In the genomic region with DNA sequence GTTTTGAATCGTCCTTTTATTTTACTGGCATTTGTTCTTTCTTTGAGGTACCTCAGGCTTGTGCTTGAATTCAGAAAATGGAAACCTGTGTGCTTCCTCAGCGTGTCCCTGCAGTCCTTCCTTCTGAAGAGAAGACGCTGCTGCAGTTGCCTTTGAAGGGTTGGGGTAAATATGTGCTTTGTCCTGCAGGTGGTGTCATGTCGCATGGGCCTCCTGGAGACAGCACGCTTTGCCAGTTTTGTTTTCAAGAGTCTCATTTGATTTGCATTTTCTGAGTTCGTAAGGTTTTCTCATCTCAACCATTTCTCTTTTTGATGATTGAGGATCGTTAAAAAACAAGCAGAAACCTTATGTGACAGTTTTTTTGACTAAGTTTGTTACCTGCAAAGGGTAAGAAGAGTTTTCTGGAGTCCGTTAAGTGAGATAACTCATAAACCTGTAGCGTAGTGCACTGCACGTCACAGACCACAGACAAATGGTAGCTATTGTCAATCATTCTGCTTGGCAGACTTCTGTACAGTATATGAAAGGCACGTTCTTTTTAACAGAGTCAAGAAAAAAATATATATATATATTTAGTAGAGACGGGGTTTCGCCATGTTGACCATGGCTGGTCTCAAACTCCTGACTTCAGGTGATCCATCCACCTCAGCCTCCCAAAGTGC, we compare ENCODE assay signal across 8 cellular contexts. TPM values are rescaled to one million over a fixed set of nuclear protein-coding genes. Genes with fewer than 3 reads are reported as not detected.
DNase-seq lines count a peak whose midpoint lies in the region; ATAC-seq, FAIRE-seq and TF ChIP-seq lines count a peak whose summit lies in the region.

No MANE protein-coding gene starts in this region.

- H3K4me1 ChIP-seq in A673 (ENCODE audit: insufficient read depth, low read length, poor library complexity, severe bottlenecking) (no peaks in the 10 kb centered on the region), endothelial cell of umbilical vein (ENCODE audit: control insufficient read depth, extremely low read depth, insufficient read depth, low read length) (no peaks in the 10 kb centered on the region)

- no peaks in the 10 kb centered on the region for H4K20me1 ChIP-seq in endothelial cell of umbilical vein (replicated peaks; ENCODE audit: control insufficient read depth, extremely low read depth, insufficient read depth, low read length)

- H3K79me2 ChIP-seq in endothelial cell of umbilical vein (ENCODE audit: control insufficient read depth, insufficient read depth, low read length) = no peaks in the 10 kb centered on the region

- no peaks in the 10 kb centered on the region for H3K27me3 ChIP-seq in A673 (replicated peaks; ENCODE audit: insufficient read depth, low read depth, low read length, poor library complexity)
- no peaks in the 10 kb centered on the region for H3K27me3 ChIP-seq in endothelial cell of umbilical vein (ENCODE audit: control insufficient read depth in 2 of 2, insufficient read depth in 2 of 2, low read length in 2 of 2)

- CTCF ChIA-PET in A673 (lab: Charles Lee) = no interaction called here
- CTCF ChIA-PET in endothelial cell of umbilical vein (lab: Charles Lee) = interaction anchor here (2.2 kb wide), 1 partner anchor 404 kb away, joined by 20 read pairs; no protein-coding TSS in a partner anchor

- no peak overlapping the region for H3K4me2 ChIP-seq in endothelial cell of umbilical vein (ENCODE audit: insufficient read depth, low read length)

- H3K9me3 ChIP-seq in A673 (ENCODE audit: low read depth, low read length, poor library complexity, severe bottlenecking) = no peaks in the 10 kb centered on the region
- H3K9me3 ChIP-seq in endothelial cell of umbilical vein (replicated peaks; ENCODE audit: control insufficient read depth, insufficient read depth, low read length) = no peaks in the 10 kb centered on the region

- peak; percentile 53 for TF ChIP-seq CTCF in A673 (conservative IDR thresholded peaks at IDR 0.05; ENCODE audit: low read depth, low read length)
- peak in 1 of 2 donors; percentile 16 for TF ChIP-seq CTCF in endothelial cell of umbilical vein (IDR thresholded peaks at IDR 0.05; ENCODE audit: extremely low read depth in 1 of 2, insufficient read depth in 1 of 2, low read depth in 1 of 2, low read length in 2 of 2)

- intact Hi-C loops in A673 (cut with micrococcal nuclease; ENCODE audit: unreplicated experiment) (no loop called here), endothelial cell of umbilical vein (cut with micrococcal nuclease) (no loop called here)

- H3K36me3 ChIP-seq in A673 (ENCODE audit: insufficient read depth, low read length, poor library complexity, severe bottlenecking) (peaks cover 11% of the 10 kb centered on the region), endothelial cell of umbilical vein (ENCODE audit: control insufficient read depth in 2 of 2, extremely low read depth in 1 of 2, insufficient read depth in 2 of 2, low read length in 2 of 2) (peaks cover 0 to 3% of the 10 kb centered on the region in 2 experiments)

- peak; percentile 35 for FAIRE-seq in endothelial cell of umbilical vein (lab: Jason Lieb, UNC)

- no peak overlapping the region for H3K4me3 ChIP-seq in A673 (ENCODE audit: low read depth, low read length, poor library complexity, severe bottlenecking)
- no peak overlapping the region for H3K4me3 ChIP-seq in endothelial cell of umbilical vein (replicated peaks in 1 of 3; ENCODE audit: insufficient read depth in 1 of 3, low read depth in 1 of 3, low read length in 3 of 3)

- DNase-seq in A673 (ENCODE audit: low spot score) (peak; percentile 57), NAMALWA (ENCODE audit: low spot score) (peak; percentile 91), endothelial cell of umbilical vein (ENCODE audit: low read depth, low spot score) (no peak), GOT3 (lab: John Stamatoyannopoulos, UW) (no peak), NCI-H526 treated with DMSO at 0.1 percent for 48 hours (lab: John Stamatoyannopoulos, UW) (no peak)

- H3K9ac ChIP-seq in endothelial cell of umbilical vein (replicated peaks; ENCODE audit: extremely low read depth, insufficient read depth, low read length) = no peak overlapping the region

- H3K9me1 ChIP-seq in endothelial cell of umbilical vein (replicated peaks; ENCODE audit: control insufficient read depth, extremely low read depth, insufficient read depth, low read length) = no peaks in the 10 kb centered on the region

- H3K27ac ChIP-seq in A673 (ENCODE audit: low read depth, low read length, poor library complexity, severe bottlenecking) = no peak overlapping the region
- no peak overlapping the region for H3K27ac ChIP-seq in endothelial cell of umbilical vein (ENCODE audit: insufficient read depth, low read depth, low read length)

- POLR2A ChIA-PET in A673 (lab: Charles Lee; ENCODE audit: low non-redundant PET) = no interaction called here
- POLR2A ChIA-PET in endothelial cell of umbilical vein (lab: Charles Lee) = no interaction called here

- dilution Hi-C loops in endothelial cell of umbilical vein (cut with MboI; ENCODE audit: extremely low pct_ligation_motif_present, low sequenced_read_pairs) = no loop called here

- ATAC-seq in GM18498 (IDR thresholded peaks at IDR 0.05; ENCODE audit: unreplicated experiment) (peak; percentile 85), GM18502 (IDR thresholded peaks at IDR 0.05; ENCODE audit: poor library complexity, unreplicated experiment) (no peak), HG02970 (IDR thresholded peaks at IDR 0.05; ENCODE audit: low FRiP score, unreplicated experiment) (no peak)

- TF ChIP-seq POLR2A in endothelial cell of umbilical vein (IDR thresholded peaks at IDR 0.05; ENCODE audit: low read depth, low read length) = no peak

- no peak overlapping the region for H2AFZ ChIP-seq in endothelial cell of umbilical vein (ENCODE audit: low read depth, low read length)

- BruUV-seq in A673 (replicated peaks; lab: Mats Ljungman, UMichigan) (no TSS peak), endothelial cell of umbilical vein (replicated peaks; lab: Mats Ljungman, UMichigan) (no TSS peak)

TF ChIP-seq in endothelial cell of umbilical vein, 7 proteins besides CTCF, POLR2A, EP300 and RAD21:
- no peak for TF ChIP-seq POLR2AphosphoS5 (IDR thresholded peaks at IDR 0.05; ENCODE audit: insufficient read depth, low read depth, low read length)
- TF ChIP-seq, protein P1, sequence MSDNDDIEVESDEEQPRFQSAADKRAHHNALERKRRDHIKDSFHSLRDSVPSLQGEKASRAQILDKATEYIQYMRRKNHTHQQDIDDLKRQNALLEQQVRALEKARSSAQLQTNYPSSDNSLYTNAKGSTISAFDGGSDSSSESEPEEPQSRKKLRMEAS (IDR thresholded peaks at IDR 0.05; ENCODE audit: insufficient read depth, insufficient read length) = no peak
- TF ChIP-seq GATA2 (IDR thresholded peaks at IDR 0.05; ENCODE audit: insufficient read depth, insufficient read length, low read depth, low read length) = no peak
- no peak for TF ChIP-seq MYC (IDR thresholded peaks at IDR 0.05; ENCODE audit: low read depth, low read length)
- TF ChIP-seq EZH2 (IDR thresholded peaks at IDR 0.05; ENCODE audit: borderline replicate concordance, low read depth, low read length, severe bottlenecking) = no peak
- TF ChIP-seq JUN (IDR thresholded peaks at IDR 0.05; ENCODE audit: borderline replicate concordance, insufficient read depth, insufficient read length, low read depth) = no peak
- no peak for TF ChIP-seq FOS (IDR thresholded peaks at IDR 0.05; ENCODE audit: borderline replicate concordance, insufficient read depth, low read length)
TF ChIP-seq in endothelial cell of umbilical vein: peak in this region for 0.

RNA-seq across cellular contexts. Expression of gene CDC123, which starts 57.0 kb away (rescaled TPM):
- total RNA-seq in A673 (2021) = 189 and 207 TPM in 2 replicates
- 97.3 and 106 TPM in 2 replicates for total RNA-seq in endothelial cell of umbilical vein
- polyA plus RNA-seq in endothelial cell of umbilical vein = 57.0 and 65.6 TPM in 2 replicates
- polyA plus RNA-seq in endothelial cell of umbilical vein (2011; cell fraction: cytosol; rRNA removed) = 128 and 139 TPM in 2 replicates
- 92.6 and 101 TPM in 2 replicates for polyA plus RNA-seq in endothelial cell of umbilical vein (2011; cell fraction: nucleus; rRNA removed)
- 126 and 154 TPM in 2 replicates for polyA plus RNA-seq in endothelial cell of umbilical vein (2012)
- polyA minus RNA-seq in endothelial cell of umbilical vein = 263 and 290 TPM in 2 replicates
- 121 TPM for polyA minus RNA-seq in endothelial cell of umbilical vein (2011; cell fraction: cytosol; rRNA and poly(A)+ RNA removed)
- polyA minus RNA-seq in endothelial cell of umbilical vein (2011; cell fraction: nucleus; rRNA and poly(A)+ RNA removed) = 54.2 and 73.9 TPM in 2 replicates

RNA-seq across cellular contexts. Expression of gene NUDT5, which starts 57.3 kb away (rescaled TPM):
- 133 and 137 TPM in 2 replicates for total RNA-seq in A673 (2021)
- total RNA-seq in endothelial cell of umbilical vein = 81.8 and 89.0 TPM in 2 replicates
- 67.9 and 87.8 TPM in 2 replicates for polyA plus RNA-seq in endothelial cell of umbilical vein
- polyA plus RNA-seq in endothelial cell of umbilical vein (2011; cell fraction: cytosol; rRNA removed) = 115 and 124 TPM in 2 replicates
- polyA plus RNA-seq in endothelial cell of umbilical vein (2011; cell fraction: nucleus; rRNA removed) = 66.5 and 79.9 TPM in 2 replicates
- 95.1 and 131 TPM in 2 replicates for polyA plus RNA-seq in endothelial cell of umbilical vein (2012)
- 48.9 and 49.7 TPM in 2 replicates for polyA minus RNA-seq in endothelial cell of umbilical vein
- 50.2 TPM for polyA minus RNA-seq in endothelial cell of umbilical vein (2011; cell fraction: cytosol; rRNA and poly(A)+ RNA removed)
- polyA minus RNA-seq in endothelial cell of umbilical vein (2011; cell fraction: nucleus; rRNA and poly(A)+ RNA removed) = 25.1 and 41.3 TPM in 2 replicates

Comparison
In these comparisons a context has a peak if more than half of its experiments do, and no peak if none do; other contexts are left out.
1. DNase-seq: peak in A673 (single experiment) and NAMALWA (single experiment); none in endothelial cell of umbilical vein (single experiment), GOT3 (single experiment) and NCI-H526 treated with DMSO at 0.1 percent for 48 hours (single experiment).